Comparison of ENCODE assay signal across 14 cellular contexts in genomic region chr15:91924842-91925495, GRCh38.
DNase-seq lines count a peak whose midpoint lies in the region; ATAC-seq and TF ChIP-seq lines count a peak whose summit lies in the region.
"Had no signal": no experiment of that assay in that cellular context is flagged by ENCODE, and none has a peak within 500 bp of the region (broad histone marks: within the 10 kb centered on the region; RNA-seq: fewer than 3 reads in every experiment).

No MANE protein-coding gene starts in this region.

- H3K9me3 ChIP-seq in heart left ventricle (no peaks in the 10 kb centered on the region), transverse colon (no peaks in the 10 kb centered on the region)
- H3K9me3 ChIP-seq: BLaER1 treated with 17β-estradiol and CSF1 and Interleukin-3, amounts not matched to agents 10 nM and 100 nM had no signal

- peak overlapping the region in 7 of 12 donors; percentile 15 to 74 (median 29) for H3K27ac ChIP-seq in heart left ventricle
- peak overlapping the region; percentile 65 to 74 (median 69) for H3K27ac ChIP-seq in transverse colon
- H3K27ac ChIP-seq: PC-9 had no signal

- ATAC-seq in heart left ventricle = no peak
- ATAC-seq in Right ventricle myocardium superior (ENCODE audit: poor library complexity) = no peak
- ATAC-seq in activated T-helper 17 cell treated with anti-CD3 and anti-CD28 coated beads, Interleukin-2, amount 50 U/mL, for 72 hours (replicated peaks) = no peak
- peak; percentile 84 for ATAC-seq in left colon
- no peak for ATAC-seq in sciatic nerve
- no peak for ATAC-seq in GM21825 (IDR thresholded peaks at IDR 0.05; ENCODE audit: unreplicated experiment)
- ATAC-seq: K562 had no signal

- H3K27ac Mint-ChIP-seq in activated T-helper 17 cell treated with anti-CD3 and anti-CD28 coated beads, Interleukin-2, amount 50 U/mL, for 72 hours = peak overlapping the region; percentile 23

- no peaks in the 10 kb centered on the region for H3K27me3 ChIP-seq in heart left ventricle
- H3K27me3 ChIP-seq in transverse colon = no peaks in the 10 kb centered on the region
- H3K27me3 ChIP-seq: BLaER1 treated with 17β-estradiol and CSF1 and Interleukin-3, amounts not matched to agents 10 nM and 100 nM had no signal

- TF ChIP-seq EP300 in transverse colon (IDR thresholded peaks at IDR 0.05; ENCODE audit: low read depth) = no peak

- peaks cover 6 to 99% (median 89%) of the 10 kb centered on the region in 12 donors for H3K4me1 ChIP-seq in heart left ventricle
- H3K4me1 ChIP-seq in transverse colon = peaks cover 20 to 81% (median 52%) of the 10 kb centered on the region in 4 donors

- DNase-seq in heart left ventricle = no peak
- DNase-seq in Right ventricle myocardium superior = no peak
- DNase-seq in left colon = no peak
- no peak for DNase-seq in transverse colon
- DNase-seq in sciatic nerve (ENCODE audit: low spot score) = no peak
- DNase-seq: DMS 273 treated with DMSO at 0.1 percent for 48 hours, GOT3, MV-4-11, NCI-H1436, PC-9 had no signal

- no peaks in the 10 kb centered on the region for H3K27me3 Mint-ChIP-seq in activated T-helper 17 cell treated with anti-CD3 and anti-CD28 coated beads, Interleukin-2, amount 50 U/mL, for 72 hours

- no peaks in the 10 kb centered on the region for H3K36me3 ChIP-seq in heart left ventricle
- no peaks in the 10 kb centered on the region for H3K36me3 ChIP-seq in transverse colon
- H3K36me3 ChIP-seq: BLaER1 treated with 17β-estradiol and CSF1 and Interleukin-3, amounts not matched to agents 10 nM and 100 nM had no signal

- in situ Hi-C loops in transverse colon (cut with MboI; ENCODE audit: low pct_ligation_motif_present in 1 of 4, low pct_unique_long_range_greater_than_20kb in 1 of 4, low sequenced_read_pairs in 3 of 4) = no loop called here

- intact Hi-C loops in heart left ventricle (cut with DNase I) (loop anchor here in 6 of 10 donors (5.0 kb wide), 6 partner anchors 33 to 73 kb away; partner anchors contain the start of gene SLCO3A1 (in 1 of the 6)), Right ventricle myocardium superior (cut with DNase I) (no loop called here), left colon (cut with DNase I, micrococcal nuclease) (no loop called here), transverse colon (cut with DNase I; ENCODE audit: low total_unique reads) (no loop called here), sciatic nerve (cut with DNase I) (no loop called here)

- no peaks in the 10 kb centered on the region for H3K36me3 Mint-ChIP-seq in activated T-helper 17 cell treated with anti-CD3 and anti-CD28 coated beads, Interleukin-2, amount 50 U/mL, for 72 hours (ENCODE audit: low read depth)

- H3K4me1 Mint-ChIP-seq in activated T-helper 17 cell treated with anti-CD3 and anti-CD28 coated beads, Interleukin-2, amount 50 U/mL, for 72 hours = peaks cover 33% of the 10 kb centered on the region

- 65 to 78% (median 71%) methylated on average over 4 of the region's 4 CpGs for WGBS in heart left ventricle, 4 donors
- WGBS in transverse colon (ENCODE audit: low coverage in 1 of 2), 2 donors = 51 to 52% methylated on average over 3 to 4 of the region's 4 CpGs

- H3K4me3 ChIP-seq in heart left ventricle (no peak overlapping the region), transverse colon (no peak overlapping the region)
- H3K4me3 ChIP-seq: BLaER1 treated with 17β-estradiol and CSF1 and Interleukin-3, amounts not matched to agents 10 nM and 100 nM; K562; PC-9 had no signal

- no peaks in the 10 kb centered on the region for H3K9me3 Mint-ChIP-seq in activated T-helper 17 cell treated with anti-CD3 and anti-CD28 coated beads, Interleukin-2, amount 50 U/mL, for 72 hours

- H3K4me3 Mint-ChIP-seq in activated T-helper 17 cell treated with anti-CD3 and anti-CD28 coated beads, Interleukin-2, amount 50 U/mL, for 72 hours = no peak overlapping the region

- TF ChIP-seq POLR2A in heart left ventricle (IDR thresholded peaks at IDR 0.05) (no peak), transverse colon (IDR thresholded peaks at IDR 0.05) (no peak)

- TF ChIP-seq CTCF in heart left ventricle (IDR thresholded peaks at IDR 0.05) = no peak
- no peak for TF ChIP-seq CTCF in transverse colon (IDR thresholded peaks at IDR 0.05)

Comparison
In these comparisons a context has a peak if more than half of its experiments do, and no peak if none do; other contexts are left out.
1. intact Hi-C loops: an anchor here in heart left ventricle (5.0 kb wide); none called in Right ventricle myocardium superior, left colon, transverse colon and sciatic nerve.